ENCODE assay signal across 8 cellular contexts in genomic region chr3:38139191-38139590, GRCh38. TPM values are rescaled to one million over a fixed set of nuclear protein-coding genes. Genes with fewer than 3 reads are reported as not detected.
A peak's percentile ranks its signal among the peaks of the same experiment; 100 is the strongest.
DNase-seq lines count a peak whose midpoint lies in the region; ATAC-seq and TF ChIP-seq lines count a peak whose summit lies in the region.

No MANE protein-coding gene starts in this region.

- no peaks in the 10 kb centered on the region for H3K27me3 Mint-ChIP-seq in activated CD4-positive, alpha-beta T cell treated with anti-CD3 and anti-CD28 coated beads for 36 hours

- peak overlapping the region; percentile 97 for H3K4me3 Mint-ChIP-seq in activated CD4-positive, alpha-beta T cell treated with anti-CD3 and anti-CD28 coated beads for 36 hours

- no peaks in the 10 kb centered on the region for H3K9me3 Mint-ChIP-seq in activated CD4-positive, alpha-beta T cell treated with anti-CD3 and anti-CD28 coated beads for 36 hours (ENCODE audit: low read depth)

- POLR2A ChIA-PET in activated CD4-positive, alpha-beta T cell treated with anti-CD3 and anti-CD28 coated beads for 36 hours (lab: Charles Lee), result interaction anchor here (0.7 to 4.3 kb wide), 2 partner anchors 25 to 1276 kb away, joined by 3 to 47 read pairs; partner anchors contain the start of gene OXSR1

- CTCF ChIA-PET in activated CD4-positive, alpha-beta T cell treated with anti-CD3 and anti-CD28 coated beads for 36 hours (lab: Charles Lee), result interaction anchor here (1.0 to 2.9 kb wide), 3 partner anchors 18 to 26 kb away, joined by 4 to 16 read pairs (median 6); partner anchors contain the start of gene OXSR1

- no peak for ATAC-seq in activated CD4-positive, alpha-beta T cell treated with anti-CD3 and anti-CD28 coated beads for 36 hours
- ATAC-seq in left lung (no peak), HG03095 (IDR thresholded peaks at IDR 0.05; ENCODE audit: unreplicated experiment) (no peak)

- H3K27ac ChIP-seq in adrenal gland (peak overlapping the region in 4 of 5 donors; percentile 88 to 97 (median 93)), left lung (peak overlapping the region; percentile 96 to 98), thyroid gland (peak overlapping the region in 2 of 3 donors; percentile 89 to 94)

- intact Hi-C loops in activated CD4-positive, alpha-beta T cell treated with anti-CD3 and anti-CD28 coated beads for 36 hours (cut with DNase I, micrococcal nuclease), result loop anchor here (5.0 to 10.0 kb wide), 5 partner anchors 73 to 1248 kb away; partner anchors contain the start of gene ACVR2B (in 1 of the 2)
- intact Hi-C loops in adrenal gland (cut with DNase I), result no loop called here
- intact Hi-C loops in left lung (cut with DNase I), result loop anchor here in 1 of 2 donors (10.0 kb wide), 1 partner anchor 86 kb away; no protein-coding TSS in a partner anchor
- intact Hi-C loops in thyroid gland (cut with DNase I), result loop anchor here (10.0 kb wide), 1 partner anchor 206 kb away; the partner anchor contains the start of gene XYLB

- H3K4me1 ChIP-seq in adrenal gland (replicated peaks in 1 of 2) (peaks cover 18 to 40% of the 10 kb centered on the region in 2 donors), left lung (peaks cover 30 to 55% of the 10 kb centered on the region in 2 donors), thyroid gland (peaks cover 29 to 36% of the 10 kb centered on the region in 2 donors)

- H3K36me3 ChIP-seq in adrenal gland (replicated peaks in 1 of 2) (peaks cover 0 to 27% of the 10 kb centered on the region in 2 donors), left lung (peaks cover 0 to 29% of the 10 kb centered on the region in 2 donors), thyroid gland (peaks cover 0 to 6% of the 10 kb centered on the region in 2 donors)

- peak overlapping the region; percentile 100 for H3K27ac Mint-ChIP-seq in activated CD4-positive, alpha-beta T cell treated with anti-CD3 and anti-CD28 coated beads for 36 hours

- peaks cover 44% of the 10 kb centered on the region for H3K4me1 Mint-ChIP-seq in activated CD4-positive, alpha-beta T cell treated with anti-CD3 and anti-CD28 coated beads for 36 hours

- H3K27me3 ChIP-seq in adrenal gland (no peaks in the 10 kb centered on the region), left lung (no peaks in the 10 kb centered on the region), thyroid gland (no peaks in the 10 kb centered on the region)

- 13 to 35% (median 14%) methylated on average over 8 of the region's 8 CpGs for WGBS in adrenal gland, 4 donors
- WGBS in thyroid gland, 2 donors, result 10 to 18% methylated on average over 6 to 8 of the region's 8 CpGs

- TF ChIP-seq POLR2A in adrenal gland (IDR thresholded peaks at IDR 0.05), result no peak
- TF ChIP-seq POLR2A in thyroid gland (IDR thresholded peaks at IDR 0.05), result no peak

- TF ChIP-seq CTCF in adrenal gland (IDR thresholded peaks at IDR 0.05) (no peak), left lung (IDR thresholded peaks at IDR 0.05) (no peak), thyroid gland (IDR thresholded peaks at IDR 0.05) (no peak)

- H3K4me3 ChIP-seq in adrenal gland (peak overlapping the region; percentile 62 to 94 (median 77)), left lung (peak overlapping the region; percentile 89 to 97), thyroid gland (replicated peaks in 1 of 3) (peak overlapping the region; percentile 46 to 92 (median 73))

- peaks cover 40% of the 10 kb centered on the region for H3K36me3 Mint-ChIP-seq in activated CD4-positive, alpha-beta T cell treated with anti-CD3 and anti-CD28 coated beads for 36 hours (ENCODE audit: low read depth)

- H3K9me3 ChIP-seq in adrenal gland (replicated peaks in 1 of 3) (no peaks in the 10 kb centered on the region), left lung (no peaks in the 10 kb centered on the region), thyroid gland (no peaks in the 10 kb centered on the region)

- DNase-seq in activated CD4-positive, alpha-beta T cell treated with anti-CD3 and anti-CD28 coated beads for 36 hours, result no peak
- no peak for DNase-seq in activated CD4-positive, alpha-beta T cell treated with anti-CD3 and anti-CD28 coated beads for 1 hour
- DNase-seq in adrenal gland (peak in 1 of 7 donors; percentile 55), left lung (no peak), thyroid gland (no peak)
- no peak for DNase-seq in activated CD8-positive, alpha-beta memory T cell treated with anti-CD3 and anti-CD28 coated beads, Interleukin-2, amount 50 U/mL, for 48 hours
- DNase-seq in activated CD4-positive, alpha-beta T cell treated with anti-CD3 and anti-CD28 coated beads, Interleukin-2, amount 50 U/mL, for 4 hours, result no peak

RNA-seq across cellular contexts. Expression of gene MYD88, which starts 0.7 kb away (rescaled TPM):
- total RNA-seq in activated CD4-positive, alpha-beta T cell treated with anti-CD3 and anti-CD28 coated beads for 36 hours, result 10 to 100 TPM; 32.8 to 33.1 TPM
- 10 to 100 TPM; 26.6 to 46.6 (median 42.4) TPM for total RNA-seq in adrenal gland
- 10 to 100 TPM; 22.6 to 29.9 (median 22.6) TPM for polyA plus RNA-seq in adrenal gland
- 10 to 100 TPM; 51.5 to 97.4 TPM for total RNA-seq in left lung
- total RNA-seq in thyroid gland, result 10 to 100 TPM; 18.0 to 23.8 (median 20.2) TPM

RNA-seq across cellular contexts. Expression of gene ACAA1, which starts 2.3 kb away (rescaled TPM):
- 10 to 100 TPM; 52.2 to 64.6 TPM for total RNA-seq in activated CD4-positive, alpha-beta T cell treated with anti-CD3 and anti-CD28 coated beads for 36 hours
- 100 to 1,000 TPM in 6 of 8 donors, 10 to 100 TPM in 2; 83.6 to 150 (median 106) TPM for total RNA-seq in adrenal gland
- polyA plus RNA-seq in adrenal gland, result 100 to 1,000 TPM in 2 of 3 donors, 10 to 100 TPM in 1; 75.8 to 200 (median 165) TPM
- total RNA-seq in left lung, result 100 to 1,000 TPM in 1 of 2 donors, 10 to 100 TPM in 1; 97.5 to 106 TPM
- 10 to 100 TPM; 63.3 to 86.1 (median 75.1) TPM for total RNA-seq in thyroid gland

RNA-seq across cellular contexts. Expression of gene OXSR1, which starts 26.1 kb away (rescaled TPM):
- total RNA-seq in activated CD4-positive, alpha-beta T cell treated with anti-CD3 and anti-CD28 coated beads for 36 hours, result 10 to 100 TPM; 53.7 to 56.0 TPM
- total RNA-seq in adrenal gland (10 to 100 TPM; 23.9 to 47.5 (median 33.9) TPM), left lung (10 to 100 TPM; 26.4 to 35.6 TPM), thyroid gland (10 to 100 TPM; 32.0 to 40.5 (median 37.9) TPM)
- 10 to 100 TPM; 14.8 to 38.9 (median 19.1) TPM for polyA plus RNA-seq in adrenal gland

Comparison
In these comparisons a context has a peak if more than half of its experiments do, and no peak if none do; other contexts are left out.
1. intact Hi-C loops: an anchor here in activated CD4-positive, alpha-beta T cell treated with anti-CD3 and anti-CD28 coated beads for 36 hours (5.0 to 10.0 kb wide) and thyroid gland (10.0 kb wide); none called in adrenal gland.